Comparison of ENCODE assay signal across 2 cellular contexts in the genomic region with DNA sequence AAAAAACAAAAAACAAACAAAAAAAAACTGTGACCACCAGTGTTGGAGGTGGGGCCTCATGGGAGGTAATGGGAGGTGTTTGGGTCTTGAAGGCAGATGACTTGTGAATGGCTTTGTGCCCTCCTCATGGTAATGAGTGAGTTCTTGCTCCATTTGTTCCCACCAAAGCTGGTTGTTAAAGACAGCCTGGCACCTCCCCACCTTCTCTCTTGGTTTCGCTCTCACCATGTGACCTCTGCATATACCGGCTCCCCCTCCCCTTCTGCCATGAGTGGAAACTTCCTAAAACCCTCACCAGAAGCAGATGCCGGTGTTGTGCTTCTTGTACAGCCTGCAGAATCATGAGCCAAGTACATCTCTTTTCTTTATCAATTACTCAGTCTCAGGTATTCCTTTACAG.
TF ChIP-seq lines count a peak whose summit lies in the region.

No MANE protein-coding gene starts in this region.

TF ChIP-seq in GM12878, 131 proteins besides CTCF, POLR2A, EP300 and RAD21:
- TF ChIP-seq BRCA1 (IDR thresholded peaks at IDR 0.05; ENCODE audit: low read depth, low read length) (no peak), SREBF2 (IDR thresholded peaks at IDR 0.05; ENCODE audit: low read length) (no peak), HDGF (IDR thresholded peaks at IDR 0.05) (no peak), ZNF384 (IDR thresholded peaks at IDR 0.05; ENCODE audit: borderline replicate concordance, low read depth, low read length) (no peak), ZZZ3 (IDR thresholded peaks at IDR 0.05; ENCODE audit: control insufficient read depth, insufficient read length, low read depth) (no peak), EZH2 (IDR thresholded peaks at IDR 0.05; ENCODE audit: borderline replicate concordance, control insufficient read depth, low read depth, low read length) (no peak), KLF5 (IDR thresholded peaks at IDR 0.05; ENCODE audit: partially characterized antibody) (no peak), EGR1 (IDR thresholded peaks at IDR 0.05; ENCODE audit: borderline replicate concordance in 1 of 2, low read depth in 2 of 2, low read length in 2 of 2) (no peak)
- TF ChIP-seq, protein P1, sequence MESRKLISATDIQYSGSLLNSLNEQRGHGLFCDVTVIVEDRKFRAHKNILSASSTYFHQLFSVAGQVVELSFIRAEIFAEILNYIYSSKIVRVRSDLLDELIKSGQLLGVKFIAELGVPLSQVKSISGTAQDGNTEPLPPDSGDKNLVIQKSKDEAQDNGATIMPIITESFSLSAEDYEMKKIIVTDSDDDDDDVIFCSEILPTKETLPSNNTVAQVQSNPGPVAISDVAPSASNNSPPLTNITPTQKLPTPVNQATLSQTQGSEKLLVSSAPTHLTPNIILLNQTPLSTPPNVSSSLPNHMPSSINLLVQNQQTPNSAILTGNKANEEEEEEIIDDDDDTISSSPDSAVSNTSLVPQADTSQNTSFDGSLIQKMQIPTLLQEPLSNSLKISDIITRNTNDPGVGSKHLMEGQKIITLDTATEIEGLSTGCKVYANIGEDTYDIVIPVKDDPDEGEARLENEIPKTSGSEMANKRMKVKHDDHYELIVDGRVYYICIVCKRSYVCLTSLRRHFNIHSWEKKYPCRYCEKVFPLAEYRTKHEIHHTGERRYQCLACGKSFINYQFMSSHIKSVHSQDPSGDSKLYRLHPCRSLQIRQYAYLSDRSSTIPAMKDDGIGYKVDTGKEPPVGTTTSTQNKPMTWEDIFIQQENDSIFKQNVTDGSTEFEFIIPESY (IDR thresholded peaks at IDR 0.05) = no peak

TF ChIP-seq in SK-N-SH, 30 proteins besides CTCF, POLR2A, EP300 and RAD21:
- TF ChIP-seq, protein P2, sequence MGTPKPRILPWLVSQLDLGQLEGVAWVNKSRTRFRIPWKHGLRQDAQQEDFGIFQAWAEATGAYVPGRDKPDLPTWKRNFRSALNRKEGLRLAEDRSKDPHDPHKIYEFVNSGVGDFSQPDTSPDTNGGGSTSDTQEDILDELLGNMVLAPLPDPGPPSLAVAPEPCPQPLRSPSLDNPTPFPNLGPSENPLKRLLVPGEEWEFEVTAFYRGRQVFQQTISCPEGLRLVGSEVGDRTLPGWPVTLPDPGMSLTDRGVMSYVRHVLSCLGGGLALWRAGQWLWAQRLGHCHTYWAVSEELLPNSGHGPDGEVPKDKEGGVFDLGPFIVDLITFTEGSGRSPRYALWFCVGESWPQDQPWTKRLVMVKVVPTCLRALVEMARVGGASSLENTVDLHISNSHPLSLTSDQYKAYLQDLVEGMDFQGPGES (IDR thresholded peaks at IDR 0.05; ENCODE audit: low read depth, low read length) = no peak
- TF ChIP-seq ELF1 (IDR thresholded peaks at IDR 0.05) = no peak
- TF ChIP-seq USF2 (IDR thresholded peaks at IDR 0.05; ENCODE audit: borderline replicate concordance, low read depth, low read length) = no peak
- no peak for TF ChIP-seq EZH2phosphoT487 (IDR thresholded peaks at IDR 0.05; ENCODE audit: borderline replicate concordance, low read depth)
- no peak for TF ChIP-seq YY1 (IDR thresholded peaks at IDR 0.05; ENCODE audit: low read depth)
- no peak for TF ChIP-seq GATA2 (CRISPR knock-in tag; IDR thresholded peaks at IDR 0.05)
- TF ChIP-seq RXRA (IDR thresholded peaks at IDR 0.05; ENCODE audit: borderline replicate concordance, low read depth) = no peak
- TF ChIP-seq CHD2 (IDR thresholded peaks at IDR 0.05; ENCODE audit: low read length, partially characterized antibody) = no peak
- no peak for TF ChIP-seq FOSL2 (IDR thresholded peaks at IDR 0.05; ENCODE audit: borderline replicate concordance, low read depth)
- TF ChIP-seq, protein P3, sequence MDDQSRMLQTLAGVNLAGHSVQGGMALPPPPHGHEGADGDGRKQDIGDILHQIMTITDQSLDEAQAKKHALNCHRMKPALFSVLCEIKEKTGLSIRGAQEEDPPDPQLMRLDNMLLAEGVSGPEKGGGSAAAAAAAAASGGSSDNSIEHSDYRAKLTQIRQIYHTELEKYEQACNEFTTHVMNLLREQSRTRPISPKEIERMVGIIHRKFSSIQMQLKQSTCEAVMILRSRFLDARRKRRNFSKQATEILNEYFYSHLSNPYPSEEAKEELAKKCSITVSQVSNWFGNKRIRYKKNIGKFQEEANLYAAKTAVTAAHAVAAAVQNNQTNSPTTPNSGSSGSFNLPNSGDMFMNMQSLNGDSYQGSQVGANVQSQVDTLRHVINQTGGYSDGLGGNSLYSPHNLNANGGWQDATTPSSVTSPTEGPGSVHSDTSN (IDR thresholded peaks at IDR 0.05) = no peak
- TF ChIP-seq SIN3A (IDR thresholded peaks at IDR 0.05; ENCODE audit: borderline replicate concordance, low read depth, low read length) = no peak
- no peak for TF ChIP-seq REST (IDR thresholded peaks at IDR 0.05; ENCODE audit: low read depth, low read length)
- TF ChIP-seq TCF12 (IDR thresholded peaks at IDR 0.05) = no peak
- no peak for TF ChIP-seq RCOR1 (IDR thresholded peaks at IDR 0.05; ENCODE audit: low read length)
